9 cellular contexts compared by ENCODE assay signal in the genomic region with DNA sequence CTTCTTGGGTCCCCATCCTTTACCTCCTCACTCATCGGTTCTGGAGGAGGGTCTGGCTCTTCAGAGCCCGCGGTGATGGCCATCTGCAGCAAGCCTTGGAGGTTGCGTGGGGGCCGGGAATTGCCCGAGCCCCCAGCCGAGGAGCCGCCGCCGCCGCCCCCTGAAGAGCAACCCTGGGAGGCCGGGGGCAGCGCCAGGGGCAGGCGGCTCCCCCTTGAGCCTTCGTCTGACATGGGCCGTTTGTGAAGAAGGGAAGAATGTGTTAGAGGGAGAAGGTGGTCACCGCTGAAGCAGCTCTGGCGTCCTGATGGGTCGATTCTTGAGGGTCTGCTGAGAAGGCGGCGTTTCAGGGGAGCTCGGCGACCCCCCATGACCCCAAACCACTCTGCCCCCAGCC. TPM values are rescaled to one million over a fixed set of nuclear protein-coding genes. Genes with fewer than 3 reads are reported as not detected.
DNase-seq lines count a peak whose midpoint lies in the region; ATAC-seq, FAIRE-seq and TF ChIP-seq lines count a peak whose summit lies in the region.
"Had no signal": no experiment of that assay in that cellular context is flagged by ENCODE, and none has a peak within 500 bp of the region (broad histone marks: within the 10 kb centered on the region; RNA-seq: fewer than 3 reads in every experiment).

No MANE protein-coding gene starts in this region.

- CTCF ChIA-PET in K562 (lab: Yijun Ruan, JAX; ENCODE audit: low intra/inter-chr PET ratio), result no interaction called here

- peaks cover 7% of the 10 kb centered on the region for H3K27me3 Mint-ChIP-seq in activated T-cell treated with anti-CD3 and anti-CD28 coated beads, Interleukin-2, amount 50 U/mL, for 72 hours (ENCODE audit: low read depth)

- H3K36me3 ChIP-seq in K562 (ENCODE audit: control insufficient read depth, insufficient read depth, low read length) (peaks cover 18% of the 10 kb centered on the region; the same call in 1 of the 3 replicates), lower lobe of right lung (peaks cover 30% of the 10 kb centered on the region), tibial nerve (peaks cover 0 to 37% (median under 1%) of the 10 kb centered on the region in 3 donors)

- H3K4me3 ChIP-seq in K562 (peak overlapping the region; percentile 65), lower lobe of right lung (peak overlapping the region; percentile 81), tibial nerve (peak overlapping the region; percentile 54 to 89 (median 72))

- no peak for TF ChIP-seq CTCF in K562 (IDR thresholded peaks at IDR 0.05 in 2 of 3, conservative IDR thresholded peaks at IDR 0.05 in 1 of 3; ENCODE audit: insufficient read depth in 2 of 3, low read depth in 1 of 3, low read length in 3 of 3)
- TF ChIP-seq CTCF in lower lobe of right lung (IDR thresholded peaks at IDR 0.05), result no peak
- TF ChIP-seq CTCF in tibial nerve (IDR thresholded peaks at IDR 0.05), result no peak

- peak overlapping the region; percentile 88; the same call in 1 of the 2 replicates for H2AFZ ChIP-seq in K562 (ENCODE audit: low read depth, low read length)

- H3K9me3 ChIP-seq in K562 (replicated peaks; ENCODE audit: control insufficient read depth, insufficient read depth, low read depth, low read length), result no peaks in the 10 kb centered on the region
- H3K9me3 ChIP-seq in lower lobe of right lung, result no peaks in the 10 kb centered on the region
- H3K9me3 ChIP-seq in tibial nerve, result no peaks in the 10 kb centered on the region

- TF ChIP-seq RAD21 in K562 (CRISPR knock-in tag; conservative IDR thresholded peaks at IDR 0.05 in 1 of 2, IDR thresholded peaks at IDR 0.05 in 1 of 2), result no peak

- POLR2A ChIA-PET in K562 (lab: Yijun Ruan, JAX), result interaction anchor here (0.7 to 2.3 kb wide), 7 partner anchors 17 to 128 kb away, joined by 3 to 15 read pairs (median 5); partner anchors contain the start of genes PPP6R1 and UBE2S

- no peaks in the 10 kb centered on the region for H4K20me1 ChIP-seq in K562 (replicated peaks; ENCODE audit: control insufficient read depth, insufficient read depth, low read length)

- H3K4me2 ChIP-seq in K562 (ENCODE audit: insufficient read depth, low read length), result peak overlapping the region; percentile 82

- in situ Hi-C loops in K562 (cut with MboI), result no loop called here

- peaks cover 12% of the 10 kb centered on the region for H3K79me2 ChIP-seq in K562 (ENCODE audit: control insufficient read depth, insufficient read depth, low read length)

- intact Hi-C loops in K562 (cut with micrococcal nuclease), result no loop called here
- intact Hi-C loops in lower lobe of right lung (cut with DNase I), result no loop called here

- H3K27me3 ChIP-seq in K562 (ENCODE audit: control insufficient read depth in 2 of 2, insufficient read depth in 2 of 2, low read length in 2 of 2) (no peaks in the 10 kb centered on the region), lower lobe of right lung (ENCODE audit: low read depth) (peaks cover 11% of the 10 kb centered on the region), tibial nerve (peaks cover 0 to 4% of the 10 kb centered on the region in 2 donors)

- peak overlapping the region; percentile 63 to 89 for H3K9ac ChIP-seq in K562 (ENCODE audit: insufficient read depth in 1 of 2, low read depth in 2 of 2, low read length in 2 of 2)

- H3K27ac ChIP-seq in K562 (ENCODE audit: extremely low read depth, low read depth, low read length) (peak overlapping the region; percentile 70), lower lobe of right lung (peak overlapping the region; percentile 69), tibial nerve (peak overlapping the region; percentile 54 to 91 (median 82))

- no peak for DNase-seq in activated T-cell treated with anti-CD3 and anti-CD28 coated beads, Interleukin-2, amount 50 U/mL, for 72 hours
- no peak for DNase-seq in activated T-cell treated with anti-CD3 and anti-CD28 coated beads, Interleukin-2, amount 50 U/mL, for 1 hour
- DNase-seq in K562 (ENCODE audit: extremely low read depth in 1 of 4, low spot score in 3 of 4) (no peak), lower lobe of right lung (no peak), tibial nerve (ENCODE audit: low spot score in 2 of 2) (no peak), cerebellar nuclear complex (lab: John Stamatoyannopoulos, UW) (no peak), kidney glomerular epithelial cell (lab: John Stamatoyannopoulos, UW) (no peak), AG08396 (ENCODE audit: low spot score) (no peak)

- no peak for ATAC-seq in activated T-cell treated with anti-CD3 and anti-CD28 coated beads, Interleukin-2, amount 50 U/mL, for 72 hours (replicated peaks in 1 of 2)
- ATAC-seq in K562, result no peak
- no peak for ATAC-seq in lower lobe of right lung

- H3K9me3 Mint-ChIP-seq in activated T-cell treated with anti-CD3 and anti-CD28 coated beads, Interleukin-2, amount 50 U/mL, for 72 hours, result no peaks in the 10 kb centered on the region

- peaks cover 19 to 22% of the 10 kb centered on the region in 2 experiments for H3K4me1 ChIP-seq in K562 (replicated peaks in 1 of 2; ENCODE audit: control insufficient read depth in 2 of 2, insufficient read depth in 2 of 2, low read length in 2 of 2)
- peaks cover 13% of the 10 kb centered on the region for H3K4me1 ChIP-seq in lower lobe of right lung
- peaks cover 0 to 27% (median 12%) of the 10 kb centered on the region in 4 donors for H3K4me1 ChIP-seq in tibial nerve

- H3K9me1 ChIP-seq in K562 (ENCODE audit: control insufficient read depth, insufficient read depth, low read length), result no peaks in the 10 kb centered on the region

- FAIRE-seq in K562 (lab: Jason Lieb, UNC), result no peak

- TF ChIP-seq POLR2A in K562 (conservative IDR thresholded peaks at IDR 0.05) (no peak), tibial nerve (IDR thresholded peaks at IDR 0.05) (no peak)

- H3K36me3 Mint-ChIP-seq in activated T-cell treated with anti-CD3 and anti-CD28 coated beads, Interleukin-2, amount 50 U/mL, for 72 hours (ENCODE audit: insufficient read depth in 2 of 2), result peaks cover 2 to 4% of the 10 kb centered on the region in 2 donors

- H3K4me3 Mint-ChIP-seq in activated T-cell treated with anti-CD3 and anti-CD28 coated beads, Interleukin-2, amount 50 U/mL, for 72 hours, result peak overlapping the region; percentile 91 to 94

- 4% methylated on average over 13 of the region's 23 CpGs for WGBS in K562 (ENCODE audit: insufficient coverage, low coverage, missing lambda C conversion rate)
- 3 to 8% methylated on average over 22 to 23 of the region's 23 CpGs for WGBS in tibial nerve, 2 donors

- peak overlapping the region; percentile 95 for H3K27ac Mint-ChIP-seq in activated T-cell treated with anti-CD3 and anti-CD28 coated beads, Interleukin-2, amount 50 U/mL, for 72 hours

- H3K4me1 Mint-ChIP-seq in activated T-cell treated with anti-CD3 and anti-CD28 coated beads, Interleukin-2, amount 50 U/mL, for 72 hours (ENCODE audit: low read depth), result peaks cover 54% of the 10 kb centered on the region

- TSS peak; percentile 76 for BruUV-seq in K562 (replicated peaks; lab: Mats Ljungman, UMichigan)

- TF ChIP-seq EP300 in K562 (IDR thresholded peaks at IDR 0.05; ENCODE audit: low read length), result no peak
- no peak for TF ChIP-seq EP300 in tibial nerve (IDR thresholded peaks at IDR 0.05)

RNA-seq across cellular contexts. Expression of gene HSPBP1, which starts 0.5 kb away (rescaled TPM):
- 10 to 100 TPM; 23.9 to 31.1 TPM for total RNA-seq in activated T-cell treated with anti-CD3 and anti-CD28 coated beads, Interleukin-2, amount 50 U/mL, for 72 hours
- total RNA-seq in K562 (2011; cell fraction: chromatin; rRNA removed; ENCODE audit: low replicate concordance), result 1.8 and 7.4 TPM in 2 replicates
- total RNA-seq in K562 (2011; cell fraction: nucleolus; rRNA removed), result 14.1 and 16.0 TPM in 2 replicates
- 5.8 and 8.5 TPM in 2 replicates for total RNA-seq in K562 (2011; cell fraction: nucleoplasm; rRNA removed)
- total RNA-seq in K562 (2014; rRNA removed) (54.6 and 63.3 TPM in 2 replicates), K562 (2014; rRNA removed; fragmentation: Illumina TruSeq; extraction: Trizol) (12.3 and 13.9 TPM in 2 replicates), K562 (2015; rRNA removed; fragmentation: Illumina TruSeq; extraction: Trizol) (38.7 and 41.3 TPM in 2 replicates), K562 (2021) (81.3 and 85.8 TPM in 2 replicates), lower lobe of right lung (23.9 TPM), tibial nerve (10 to 100 TPM; 33.7 to 49.6 (median 40.5) TPM)
- polyA plus RNA-seq in K562 (2011; rRNA removed) (20.6 and 30.4 TPM in 2 replicates), K562 (2014; fragmentation: Illumina TruSeq; extraction: Trizol) (21.8 and 37.7 TPM in 2 replicates), K562 (2014; fragmentation: Nextera tagmentation; extraction: Ambion mirVana) (1 to 10 TPM in 1 of 2 experiments, under 1 TPM in 1; 0.83 to 1.5 TPM), K562 (2014; rRNA removed) (59.0 and 62.3 TPM in 2 replicates)
- polyA plus RNA-seq in K562 (2011; cell fraction: cytosol; rRNA removed), result 38.3 and 103 TPM in 2 replicates
- 17.4 and 24.9 TPM in 2 replicates for polyA plus RNA-seq in K562 (2011; cell fraction: nucleus; rRNA removed)
- 67.2 and 80.0 TPM in 2 replicates for polyA plus RNA-seq in K562 (2012)
- 5.2 and 9.1 TPM in 2 replicates for polyA minus RNA-seq in K562 (2011; rRNA and poly(A)+ RNA removed)
- polyA minus RNA-seq in K562 (2011; cell fraction: cytosol; rRNA and poly(A)+ RNA removed), result 23.1 and 31.8 TPM in 2 replicates
- 6.2 and 6.8 TPM in 2 replicates for polyA minus RNA-seq in K562 (2011; cell fraction: nucleus; rRNA and poly(A)+ RNA removed)

RNA-seq across cellular contexts. Expression of gene BRSK1, which starts 4.4 kb away (rescaled TPM):
- total RNA-seq in activated T-cell treated with anti-CD3 and anti-CD28 coated beads, Interleukin-2, amount 50 U/mL, for 72 hours, result 10 to 100 TPM; 13.0 to 19.6 TPM
- total RNA-seq in K562 (2011; cell fraction: chromatin; rRNA removed; ENCODE audit: low replicate concordance), result 28.5 and 48.4 TPM in 2 replicates
- 21.7 and 25.3 TPM in 2 replicates for total RNA-seq in K562 (2011; cell fraction: nucleolus; rRNA removed)
- 13.4 and 18.0 TPM in 2 replicates for total RNA-seq in K562 (2011; cell fraction: nucleoplasm; rRNA removed)
- total RNA-seq in K562 (2014; rRNA removed) (3.8 and 5.0 TPM in 2 replicates), K562 (2014; rRNA removed; fragmentation: Illumina TruSeq; extraction: Trizol) (1.6 and 1.7 TPM in 2 replicates), K562 (2015; rRNA removed; fragmentation: Illumina TruSeq; extraction: Trizol) (1.3 and 1.7 TPM in 2 replicates), K562 (2021) (5.6 and 8.1 TPM in 2 replicates), lower lobe of right lung (1.0 TPM), tibial nerve (1 to 10 TPM; 4.6 to 6.9 (median 5.9) TPM)
- polyA plus RNA-seq in K562 (2011; rRNA removed) (3.5 and 3.6 TPM in 2 replicates), K562 (2014; fragmentation: Illumina TruSeq; extraction: Trizol) (4.3 and 4.5 TPM in 2 replicates), K562 (2014; fragmentation: Nextera tagmentation; extraction: Ambion mirVana) (not detected), K562 (2014; rRNA removed) (9.3 and 9.8 TPM in 2 replicates)
- 4.7 and 5.3 TPM in 2 replicates for polyA plus RNA-seq in K562 (2011; cell fraction: cytosol; rRNA removed)
- polyA plus RNA-seq in K562 (2011; cell fraction: nucleus; rRNA removed), result 46.8 and 66.1 TPM in 2 replicates
- polyA plus RNA-seq in K562 (2012), result 4.6 and 18.4 TPM in 2 replicates
- 1.7 and 2.2 TPM in 2 replicates for polyA minus RNA-seq in K562 (2011; rRNA and poly(A)+ RNA removed)
- polyA minus RNA-seq in K562 (2011; cell fraction: cytosol; rRNA and poly(A)+ RNA removed), result 1.1 and 2.1 TPM in 2 replicates
- polyA minus RNA-seq in K562 (2011; cell fraction: nucleus; rRNA and poly(A)+ RNA removed), result 7.0 and 11.6 TPM in 2 replicates

RNA-seq across cellular contexts. Expression of gene PPP6R1, which starts 20.6 kb away (rescaled TPM):
- total RNA-seq in activated T-cell treated with anti-CD3 and anti-CD28 coated beads, Interleukin-2, amount 50 U/mL, for 72 hours, result 100 to 1,000 TPM; 177 to 202 TPM
- total RNA-seq in K562 (2011; cell fraction: chromatin; rRNA removed; ENCODE audit: low replicate concordance), result 138 and 331 TPM in 2 replicates
- 170 and 181 TPM in 2 replicates for total RNA-seq in K562 (2011; cell fraction: nucleolus; rRNA removed)
- 119 and 126 TPM in 2 replicates for total RNA-seq in K562 (2011; cell fraction: nucleoplasm; rRNA removed)
- 58.3 and 78.9 TPM in 2 replicates for total RNA-seq in K562 (2014; rRNA removed)
- 25.5 and 28.1 TPM in 2 replicates for total RNA-seq in K562 (2014; rRNA removed; fragmentation: Illumina TruSeq; extraction: Trizol)
- 37.2 and 39.6 TPM in 2 replicates for total RNA-seq in K562 (2015; rRNA removed; fragmentation: Illumina TruSeq; extraction: Trizol)
- total RNA-seq in K562 (2021), result 115 and 135 TPM in 2 replicates
- polyA plus RNA-seq in K562 (2011; rRNA removed), result 37.0 and 59.5 TPM in 2 replicates
- polyA plus RNA-seq in K562 (2011; cell fraction: cytosol; rRNA removed), result 51.6 and 73.6 TPM in 2 replicates
- polyA plus RNA-seq in K562 (2011; cell fraction: nucleus; rRNA removed), result 101 and 109 TPM in 2 replicates
- polyA plus RNA-seq in K562 (2012), result 69.7 and 88.1 TPM in 2 replicates
- 42.6 and 75.6 TPM in 2 replicates for polyA plus RNA-seq in K562 (2014; fragmentation: Illumina TruSeq; extraction: Trizol)
- polyA plus RNA-seq in K562 (2014; fragmentation: Nextera tagmentation; extraction: Ambion mirVana), result under 1 TPM; 0.48 to 0.89 TPM
- polyA plus RNA-seq in K562 (2014; rRNA removed), result 72.9 and 82.6 TPM in 2 replicates
- polyA minus RNA-seq in K562 (2011; rRNA and poly(A)+ RNA removed), result 47.1 and 60.9 TPM in 2 replicates
- 68.7 and 77.1 TPM in 2 replicates for polyA minus RNA-seq in K562 (2011; cell fraction: cytosol; rRNA and poly(A)+ RNA removed)
- 31.9 and 52.0 TPM in 2 replicates for polyA minus RNA-seq in K562 (2011; cell fraction: nucleus; rRNA and poly(A)+ RNA removed)
- 69.1 TPM for total RNA-seq in lower lobe of right lung
- total RNA-seq in tibial nerve, result 10 to 100 TPM; 35.4 to 56.7 (median 40.7) TPM

RNA-seq across cellular contexts. Expression of gene TMEM150B, which starts 45.8 kb away (rescaled TPM):
- not detected for total RNA-seq in activated T-cell treated with anti-CD3 and anti-CD28 coated beads, Interleukin-2, amount 50 U/mL, for 72 hours
- 1.7 and 5.3 TPM in 2 replicates for total RNA-seq in K562 (2011; cell fraction: chromatin; rRNA removed; ENCODE audit: low replicate concordance)
- 4.7 and 5.2 TPM in 2 replicates for total RNA-seq in K562 (2011; cell fraction: nucleolus; rRNA removed)
- total RNA-seq in K562 (2011; cell fraction: nucleoplasm; rRNA removed), result 2.2 and 3.8 TPM in 2 replicates
- 0.91 and 1.0 TPM in 2 replicates for total RNA-seq in K562 (2014; rRNA removed)
- 0.47 TPM in 1 of 2 replicates, not detected in the other for total RNA-seq in K562 (2014; rRNA removed; fragmentation: Illumina TruSeq; extraction: Trizol)
- total RNA-seq in K562 (2015; rRNA removed; fragmentation: Illumina TruSeq; extraction: Trizol), result 0.57 and 1.3 TPM in 2 replicates
- 1.2 and 1.4 TPM in 2 replicates for total RNA-seq in K562 (2021)
- 0.55 and 0.67 TPM in 2 replicates for polyA plus RNA-seq in K562 (2011; rRNA removed)
- 1.2 and 2.9 TPM in 2 replicates for polyA plus RNA-seq in K562 (2011; cell fraction: cytosol; rRNA removed)
- 1.1 and 3.2 TPM in 2 replicates for polyA plus RNA-seq in K562 (2011; cell fraction: nucleus; rRNA removed)
- 1.2 and 3.1 TPM in 2 replicates for polyA plus RNA-seq in K562 (2012)
- polyA plus RNA-seq in K562 (2014; fragmentation: Illumina TruSeq; extraction: Trizol), result 0.56 and 0.82 TPM in 2 replicates
- polyA plus RNA-seq in K562 (2014; fragmentation: Nextera tagmentation; extraction: Ambion mirVana), result not detected
- polyA plus RNA-seq in K562 (2014; rRNA removed), result 0.47 and 0.74 TPM in 2 replicates
- polyA minus RNA-seq in K562 (2011; rRNA and poly(A)+ RNA removed), result not detected in 2 replicates
- polyA minus RNA-seq in K562 (2011; cell fraction: cytosol; rRNA and poly(A)+ RNA removed), result 2.3 TPM in 1 of 2 replicates, not detected in the other
- 1.00 and 1.2 TPM in 2 replicates for polyA minus RNA-seq in K562 (2011; cell fraction: nucleus; rRNA and poly(A)+ RNA removed)
- 45.5 TPM for total RNA-seq in lower lobe of right lung
- 10 to 100 TPM in 1 of 4 donors, 1 to 10 TPM in 3; 5.5 to 17.1 (median 7.7) TPM for total RNA-seq in tibial nerve
- total RNA-seq: Daoy had no signal

RNA-seq across cellular contexts. Expression of gene TMEM86B, which starts 50.8 kb away (rescaled TPM):
- 10 to 100 TPM in 1 of 2 donors, 1 to 10 TPM in 1; 8.5 to 12.8 TPM for total RNA-seq in activated T-cell treated with anti-CD3 and anti-CD28 coated beads, Interleukin-2, amount 50 U/mL, for 72 hours
- 8.0 and 35.1 TPM in 2 replicates for total RNA-seq in K562 (2011; cell fraction: chromatin; rRNA removed; ENCODE audit: low replicate concordance)
- 26.1 and 32.9 TPM in 2 replicates for total RNA-seq in K562 (2011; cell fraction: nucleolus; rRNA removed)
- 13.7 and 16.3 TPM in 2 replicates for total RNA-seq in K562 (2011; cell fraction: nucleoplasm; rRNA removed)
- total RNA-seq in K562 (2014; rRNA removed), result 3.9 and 4.6 TPM in 2 replicates
- 0.19 and 0.55 TPM in 2 replicates for total RNA-seq in K562 (2014; rRNA removed; fragmentation: Illumina TruSeq; extraction: Trizol)
- total RNA-seq in K562 (2015; rRNA removed; fragmentation: Illumina TruSeq; extraction: Trizol), result 2.1 TPM in 2 replicates
- 5.7 and 6.3 TPM in 2 replicates for total RNA-seq in K562 (2021)
- polyA plus RNA-seq in K562 (2011; rRNA removed), result 1.3 and 3.2 TPM in 2 replicates
- polyA plus RNA-seq in K562 (2011; cell fraction: cytosol; rRNA removed), result 2.8 and 7.3 TPM in 2 replicates
- polyA plus RNA-seq in K562 (2011; cell fraction: nucleus; rRNA removed), result 23.8 and 45.7 TPM in 2 replicates
- polyA plus RNA-seq in K562 (2012), result 5.1 and 12.3 TPM in 2 replicates
- polyA plus RNA-seq in K562 (2014; fragmentation: Illumina TruSeq; extraction: Trizol), result 2.2 and 5.1 TPM in 2 replicates
- polyA plus RNA-seq in K562 (2014; fragmentation: Nextera tagmentation; extraction: Ambion mirVana), result under 1 TPM; 0.28 to 0.41 TPM
- polyA plus RNA-seq in K562 (2014; rRNA removed), result 6.2 and 7.9 TPM in 2 replicates
- 0.81 and 1.5 TPM in 2 replicates for polyA minus RNA-seq in K562 (2011; rRNA and poly(A)+ RNA removed)
- 1.2 TPM in 1 of 2 replicates, not detected in the other for polyA minus RNA-seq in K562 (2011; cell fraction: cytosol; rRNA and poly(A)+ RNA removed)
- polyA minus RNA-seq in K562 (2011; cell fraction: nucleus; rRNA and poly(A)+ RNA removed), result 4.4 and 5.9 TPM in 2 replicates
- total RNA-seq in lower lobe of right lung, result 4.8 TPM
- total RNA-seq in tibial nerve, result 1 to 10 TPM in 3 of 4 donors, under 1 TPM in 1; 0.44 to 8.6 (median 3.0) TPM
